8 cellular contexts compared by ENCODE assay signal in the genomic region with DNA sequence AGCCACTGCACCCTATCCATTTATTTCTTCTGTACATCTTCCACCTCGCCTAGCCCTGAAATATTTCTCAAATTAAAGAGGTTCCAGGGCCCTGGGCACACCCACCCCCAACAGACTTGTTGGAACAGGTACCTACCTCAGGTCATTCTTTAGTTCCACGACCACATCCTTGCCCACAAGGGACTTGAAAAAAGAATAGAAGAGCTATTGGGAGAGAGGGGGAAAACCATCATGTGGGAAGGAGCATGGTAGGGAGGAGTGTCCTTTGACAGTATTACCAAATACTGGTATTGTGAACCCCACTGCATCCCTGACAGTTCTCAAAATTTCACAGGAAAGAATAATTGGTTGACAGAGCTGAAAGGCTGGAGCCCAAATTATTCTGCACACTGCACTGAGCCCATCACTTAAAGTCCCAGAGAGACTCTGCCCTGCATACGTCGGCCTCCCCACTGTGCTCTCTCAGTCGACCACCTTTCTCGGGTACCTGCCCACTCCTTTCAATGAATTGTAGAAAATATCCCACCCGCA.
DNase-seq lines count a peak whose midpoint lies in the region; ATAC-seq and TF ChIP-seq lines count a peak whose summit lies in the region.

No MANE protein-coding gene starts in this region.

- no peak for TF ChIP-seq CTCF in VCaP (conservative IDR thresholded peaks at IDR 0.05)

- no peak for ATAC-seq in GM18870 (IDR thresholded peaks at IDR 0.05; ENCODE audit: unreplicated experiment)

- H3K27ac ChIP-seq in VCaP: peak overlapping the region; percentile 83

- peak overlapping the region; percentile 85 for H3K4me3 ChIP-seq in skeletal muscle cell (ENCODE audit: low read depth, low read length)

- DNase-seq in activated CD8-positive, alpha-beta memory T cell treated with anti-CD3 and anti-CD28 coated beads for 24 hours: peak; percentile 68
- no peak for DNase-seq in activated CD8-positive, alpha-beta memory T cell treated with anti-CD3 and anti-CD28 coated beads, Interleukin-2, amount 50 U/mL, for 48 hours
- DNase-seq in germinal center (ENCODE audit: low spot score) (peak; percentile 30), skeletal muscle cell (ENCODE audit: low read depth) (no peak), midbrain (lab: John Stamatoyannopoulos, UW) (no peak), AML-193 (lab: John Stamatoyannopoulos, UW) (no peak)

Comparison
In these comparisons a context has a peak if more than half of its experiments do, and no peak if none do; other contexts are left out.
1. DNase-seq: peak in activated CD8-positive, alpha-beta memory T cell treated with anti-CD3 and anti-CD28 coated beads for 24 hours (single experiment) and germinal center (single experiment); none in activated CD8-positive, alpha-beta memory T cell treated with anti-CD3 and anti-CD28 coated beads, Interleukin-2, amount 50 U/mL, for 48 hours (single experiment), skeletal muscle cell (single experiment), midbrain (single experiment) and AML-193 (0 of 2).